9 cellular contexts compared by ENCODE assay signal in genomic region chr9:34291423-34291822, GRCh38. TPM values are rescaled to one million over a fixed set of nuclear protein-coding genes. Genes with fewer than 3 reads are reported as not detected.
"Had no signal": no experiment of that assay in that cellular context is flagged by ENCODE, and none has a peak within 500 bp of the region (broad histone marks: within the 10 kb centered on the region; RNA-seq: fewer than 3 reads in every experiment).

No MANE protein-coding gene starts in this region.

- H3K36me3 ChIP-seq: HAP-1 had no signal

- H3K27ac Mint-ChIP-seq: HFFc6, IgD-negative memory B cell had no signal

- H3K9me3 Mint-ChIP-seq: HFFc6, IgD-negative memory B cell had no signal

- H3K27ac ChIP-seq: GM23248, HL-60 had no signal

- H3K4me3 ChIP-seq: GM23248, HAP-1 had no signal

- H3K9me3 ChIP-seq: HAP-1 had no signal

- DNase-seq: GM23248, GOT3, H7, HFFc6 had no signal

- H3K36me3 Mint-ChIP-seq: IgD-negative memory B cell had no signal

- H3K27me3 Mint-ChIP-seq: IgD-negative memory B cell had no signal

- ATAC-seq: HCT116, HepG2 had no signal

- H3K4me3 Mint-ChIP-seq: HFFc6, IgD-negative memory B cell had no signal

RNA-seq across cellular contexts. Expression of gene KIF24, which starts 37.6 kb away (rescaled TPM):
- polyA plus RNA-seq: IgD-negative memory B cell had no signal
